ENCODE assay signal across 11 cellular contexts in genomic region chr15:101500865-101501551, GRCh38. TPM values are rescaled to one million over a fixed set of nuclear protein-coding genes. Genes with fewer than 3 reads are reported as not detected.
DNase-seq lines count a peak whose midpoint lies in the region; ATAC-seq, FAIRE-seq and TF ChIP-seq lines count a peak whose summit lies in the region.
"Had no signal": no experiment of that assay in that cellular context is flagged by ENCODE, and none has a peak within 500 bp of the region (broad histone marks: within the 10 kb centered on the region; RNA-seq: fewer than 3 reads in every experiment).

No MANE protein-coding gene starts in this region.

- H3K9ac ChIP-seq in GM23248 (no peak overlapping the region), HepG2 (ENCODE audit: insufficient read depth, low read depth, low read length) (peak overlapping the region; percentile 59), mesendoderm (ENCODE audit: low read length) (no peak overlapping the region)

- H2AFZ ChIP-seq in GM23248 (no peak overlapping the region), HepG2 (ENCODE audit: low read length) (peak overlapping the region; percentile 49)

- FAIRE-seq in A549 (lab: Jason Lieb, UNC) (no peak), HepG2 (lab: Jason Lieb, UNC) (no peak)

- TF ChIP-seq RAD21 in A549 (conservative IDR thresholded peaks at IDR 0.05 in 1 of 2, IDR thresholded peaks at IDR 0.05 in 1 of 2) (no peak), HepG2 (CRISPR knock-in tag; IDR thresholded peaks at IDR 0.05) (no peak)

- no peaks in the 10 kb centered on the region for H3F3A ChIP-seq in GM23248 (ENCODE audit: insufficient read depth)

- WGBS in A549 (ENCODE audit: missing lambda C conversion rate): 71% methylated on average over 4 of the region's 4 CpGs
- WGBS in GM23248 (ENCODE audit: low coverage in 1 of 2, low lambda C conversion rate in 2 of 2, missing lambda C conversion rate in 2 of 2), 2 experiments: 41 to 48% methylated on average over 4 of the region's 4 CpGs
- 17% methylated on average over 4 of the region's 4 CpGs for WGBS in HepG2 (ENCODE audit: low lambda C conversion rate)
- WGBS in mesendoderm (ENCODE audit: extremely low coverage, insufficient coverage, low lambda C conversion rate): no CpG with 5 or more reads among the region's 4 CpGs

- no TSS peak for BruUV-seq in HepG2 (replicated peaks; lab: Mats Ljungman, UMichigan)

- H3K4me2 ChIP-seq in A549 (peak overlapping the region; percentile 44; the same call in 2 of the 3 replicates), GM23248 (ENCODE audit: unreplicated experiment) (no peak overlapping the region), HepG2 (ENCODE audit: low read depth, low read length) (peak overlapping the region; percentile 94), mesendoderm (ENCODE audit: low read length) (no peak overlapping the region)

- no peak overlapping the region for H2AK5ac ChIP-seq in mesendoderm (ENCODE audit: low read length)

- ATAC-seq in A549: no peak
- ATAC-seq in HepG2: no peak
- no peak for ATAC-seq in GM18907 (IDR thresholded peaks at IDR 0.05; ENCODE audit: unreplicated experiment)

- peaks cover 12% of the 10 kb centered on the region for H3K27me3 ChIP-seq in GM23248 (replicated peaks; ENCODE audit: insufficient read depth)
- H3K27me3 ChIP-seq in HepG2 (ENCODE audit: control insufficient read depth in 1 of 2, insufficient read depth in 2 of 2, low read length in 2 of 2): no peaks in the 10 kb centered on the region; a peak in 1 of 5 replicates
- no peaks in the 10 kb centered on the region for H3K27me3 ChIP-seq in mesendoderm (ENCODE audit: insufficient read depth, low read length, poor library complexity)
- H3K27me3 ChIP-seq: SJSA1 had no signal

- H3K27ac ChIP-seq in A549: peak overlapping the region; percentile 51 to 54; a peak in 4 of 6 replicates
- no peak overlapping the region for H3K27ac ChIP-seq in GM23248
- H3K27ac ChIP-seq in angular gyrus (ENCODE audit: low read depth, low read length): peak overlapping the region; percentile 75
- H3K27ac ChIP-seq in HepG2 (ENCODE audit: extremely low read length, insufficient read depth, low read length): no peak overlapping the region
- H3K27ac ChIP-seq in mesendoderm (ENCODE audit: low read depth, low read length): no peak overlapping the region
- H3K27ac ChIP-seq: SJSA1 had no signal

- H3K4me3 ChIP-seq in A549 (no peak overlapping the region), GM23248 (no peak overlapping the region), HepG2 (replicated peaks in 1 of 3; ENCODE audit: insufficient read depth in 1 of 3, low read depth in 2 of 3, low read length in 3 of 3) (peak overlapping the region; percentile 53 to 73 (median 62)), mesendoderm (ENCODE audit: low read length) (no peak overlapping the region)
- H3K4me3 ChIP-seq: SJSA1 had no signal

- TF ChIP-seq EP300 in A549 (IDR thresholded peaks at IDR 0.05) (no peak), HepG2 (IDR thresholded peaks at IDR 0.05; ENCODE audit: low read depth in 2 of 2, low read length in 2 of 2) (no peak), HepG2 (CRISPR knock-in tag; IDR thresholded peaks at IDR 0.05; ENCODE audit: borderline replicate concordance) (no peak)

- H3K23ac ChIP-seq in mesendoderm (ENCODE audit: low read length): no peak overlapping the region

- H2BK5ac ChIP-seq in mesendoderm (ENCODE audit: low read length): no peak overlapping the region

- H3K9me3 ChIP-seq in A549: no peaks in the 10 kb centered on the region
- no peaks in the 10 kb centered on the region for H3K9me3 ChIP-seq in GM23248 (ENCODE audit: low read depth)
- no peaks in the 10 kb centered on the region for H3K9me3 ChIP-seq in HepG2 (ENCODE audit: low read length)
- H3K9me3 ChIP-seq: SJSA1 had no signal

- intact Hi-C loops in HepG2 (cut with micrococcal nuclease; ENCODE audit: unreplicated experiment): loop anchor here (5.0 kb wide), 1 partner anchor 76 kb away; no protein-coding TSS in a partner anchor

- DNase-seq in A549 (ENCODE audit: low read depth in 1 of 2, low spot score in 1 of 2) (no peak), GM23248 (peak; percentile 14), HepG2 (ENCODE audit: low spot score) (no peak), mesendoderm (no peak), 8988T (no peak)
- no peak for DNase-seq in activated T-cell treated with anti-CD3 and anti-CD28 coated beads, Interleukin-2, amount 50 U/mL, for 1 hour
- DNase-seq: activated gamma-delta T cell, NCI-H1105 treated with DMSO at 0.1 percent for 48 hours had no signal

- in situ Hi-C loops in GM23248 (cut with MboI): no loop called here
- in situ Hi-C loops in HepG2 (cut with HindIII; ENCODE audit: extremely low pct_ligation_motif_present, low pct_unique_long_range_greater_than_20kb): no loop called here

- no peak overlapping the region for H4K5ac ChIP-seq in mesendoderm (ENCODE audit: low read length)

- H3K36me3 ChIP-seq in GM23248 (ENCODE audit: low read depth) (no peaks in the 10 kb centered on the region), HepG2 (replicated peaks in 1 of 2; ENCODE audit: control insufficient read depth in 1 of 2, insufficient read depth in 2 of 2, low read length in 2 of 2) (no peaks in the 10 kb centered on the region), mesendoderm (ENCODE audit: control insufficient read depth, insufficient read depth, low read length) (no peaks in the 10 kb centered on the region)
- H3K36me3 ChIP-seq: SJSA1 had no signal

- no peak overlapping the region for H3K56ac ChIP-seq in mesendoderm (ENCODE audit: low read length)

- H3K4me1 ChIP-seq in A549 (0 out of 3 replicates have a peak, but pooled peaks cover 6% of the 10 kb centered on the region), GM23248 (ENCODE audit: insufficient read depth) (no peaks in the 10 kb centered on the region), HepG2 (ENCODE audit: insufficient read depth, low read length) (peaks cover 75% of the 10 kb centered on the region), mesendoderm (ENCODE audit: control insufficient read depth, low read depth, low read length) (no peaks in the 10 kb centered on the region)

- H3K9me2 ChIP-seq in GM23248 (ENCODE audit: insufficient read depth): no peaks in the 10 kb centered on the region

- H3K4ac ChIP-seq in mesendoderm (ENCODE audit: low read depth, low read length): no peak overlapping the region

- H3K18ac ChIP-seq in mesendoderm (ENCODE audit: low read length): no peak overlapping the region

- H3K79me2 ChIP-seq in GM23248 (ENCODE audit: insufficient read depth): no peaks in the 10 kb centered on the region
- peaks cover 4% of the 10 kb centered on the region for H3K79me2 ChIP-seq in HepG2 (ENCODE audit: insufficient read depth, low read length)
- no peaks in the 10 kb centered on the region for H3K79me2 ChIP-seq in mesendoderm (ENCODE audit: control insufficient read depth, insufficient read depth, low read length)

- H4K8ac ChIP-seq in mesendoderm (ENCODE audit: low read depth, low read length): no peak overlapping the region

- CTCF ChIA-PET in A549 (lab: Yijun Ruan, JAX) (interaction anchor here (0.9 to 7.0 kb wide), 40 partner anchors 8 to 231 kb away, joined by 3 to 98 read pairs (median 7); partner anchors contain the start of genes PCSK6 and SNRPA1), HepG2 (lab: Yijun Ruan, JAX; ENCODE audit: low intra/inter-chr PET ratio, low total read pairs) (interaction anchor here (1.2 to 2.7 kb wide), 3 partner anchors 61 to 201 kb away, joined by 4 to 9 read pairs (median 4); no protein-coding TSS in a partner anchor)

- TF ChIP-seq POLR2A in A549 (IDR thresholded peaks at IDR 0.05; ENCODE audit: low read length): no peak
- TF ChIP-seq POLR2A in HepG2 (IDR thresholded peaks at IDR 0.05; ENCODE audit: insufficient read depth in 1 of 2, low read depth in 2 of 2, low read length in 2 of 2): no peak

- H2BK120ac ChIP-seq in mesendoderm (ENCODE audit: low read depth, low read length): no peak overlapping the region

- H4K20me1 ChIP-seq in GM23248 (ENCODE audit: insufficient read depth) (no peaks in the 10 kb centered on the region), HepG2 (ENCODE audit: insufficient read depth, low read length) (no peaks in the 10 kb centered on the region)

- H3K79me1 ChIP-seq in mesendoderm (ENCODE audit: low read length): no peaks in the 10 kb centered on the region

- POLR2A ChIA-PET in A549 (lab: Yijun Ruan, JAX): interaction anchor here (1.2 kb wide), 1 partner anchor 212 kb away, joined by 3 read pairs; no protein-coding TSS in a partner anchor
- POLR2A ChIA-PET in HepG2 (lab: Yijun Ruan, JAX): interaction anchor here (0.9 to 3.6 kb wide), 6 partner anchors 9 to 62 kb away, joined by 3 to 33 read pairs (median 6); partner anchors contain the start of gene PCSK6

- no peak overlapping the region for H2BK15ac ChIP-seq in mesendoderm (replicated peaks; ENCODE audit: low read depth)

- no peak for TF ChIP-seq CTCF in A549 (IDR thresholded peaks at IDR 0.05)
- TF ChIP-seq CTCF in HepG2 (CRISPR knock-in tag; IDR thresholded peaks at IDR 0.05): no peak

RNA-seq across cellular contexts. Expression of gene PCSK6, which starts 11.5 kb away (rescaled TPM):
- polyA plus RNA-seq in A549 (2011; rRNA removed) (15.2 and 20.1 TPM in 2 replicates), A549 (2017; fragmentation: RNase III; extraction: RNeasy Plus Mini Kit Qiagen cat#74134 plus additional on column Dnase treatment) (10.0 to 11.1 TPM (median 10.8 TPM) in 3 replicates), GM23248 (2016; fragmentation: Nextera tagmentation; extraction: Ambion mirVana) (0.19 and 0.38 TPM in 2 replicates), HepG2 (2011; rRNA removed) (155 and 208 TPM in 2 replicates)
- polyA plus RNA-seq in A549 (2012; cell fraction: cytosol; rRNA removed): 12.2 and 16.7 TPM in 2 replicates
- polyA plus RNA-seq in A549 (2012; cell fraction: nucleus; rRNA removed): 12.2 and 21.3 TPM in 2 replicates
- polyA minus RNA-seq in A549 (2011; rRNA and poly(A)+ RNA removed): 32.2 and 37.3 TPM in 2 replicates
- not detected in 2 replicates for total RNA-seq in GM23248 (2014; rRNA removed; shearing (Covaris generic))
- total RNA-seq in HepG2 (2016; rRNA removed; fragmentation: Illumina TruSeq; extraction: Trizol): 42.5 and 56.5 TPM in 2 replicates
- 71.9 and 81.0 TPM in 2 replicates for total RNA-seq in HepG2 (2016; cell fraction: cytosol; rRNA removed; fragmentation: Illumina TruSeq; extraction: Trizol; ENCODE audit: low read depth)
- total RNA-seq in HepG2 (2016; cell fraction: insoluble cytoplasmic fraction; rRNA removed; fragmentation: Illumina TruSeq; extraction: Trizol): 34.4 and 55.2 TPM in 2 replicates
- total RNA-seq in HepG2 (2016; cell fraction: membrane; rRNA removed; fragmentation: Illumina TruSeq; extraction: Trizol): 69.6 and 77.5 TPM in 2 replicates
- 66.0 and 74.7 TPM in 2 replicates for total RNA-seq in HepG2 (2016; cell fraction: nucleus; rRNA removed; fragmentation: Illumina TruSeq; extraction: Trizol)
- 113 and 150 TPM in 2 replicates for polyA plus RNA-seq in HepG2 (2011; cell fraction: cytosol; rRNA removed)
- 207 and 256 TPM in 2 replicates for polyA plus RNA-seq in HepG2 (2011; cell fraction: nucleus; rRNA removed)
- 61.3 and 94.3 TPM in 2 replicates for polyA plus RNA-seq in HepG2 (2012)
- polyA plus RNA-seq in HepG2 (2016; cell fraction: cytosol; fragmentation: Illumina TruSeq; extraction: Trizol; ENCODE audit: low read depth): 28.0 and 30.8 TPM in 2 replicates
- polyA plus RNA-seq in HepG2 (2016; cell fraction: insoluble cytoplasmic fraction; fragmentation: Illumina TruSeq; extraction: Trizol; ENCODE audit: low read depth): 34.4 and 44.9 TPM in 2 replicates
- 53.8 and 67.9 TPM in 2 replicates for polyA plus RNA-seq in HepG2 (2016; cell fraction: membrane; fragmentation: Illumina TruSeq; extraction: Trizol; ENCODE audit: low read depth)
- 84.3 and 88.3 TPM in 2 replicates for polyA plus RNA-seq in HepG2 (2016; cell fraction: nucleus; fragmentation: Illumina TruSeq; extraction: Trizol; ENCODE audit: insufficient read depth, low read depth)
- 65.0 and 447 TPM in 2 replicates for polyA minus RNA-seq in HepG2 (2011; rRNA and poly(A)+ RNA removed; ENCODE audit: low replicate concordance)
- polyA minus RNA-seq in HepG2 (2011; cell fraction: cytosol; rRNA and poly(A)+ RNA removed): 126 and 149 TPM in 2 replicates
- 126 and 142 TPM in 2 replicates for polyA minus RNA-seq in HepG2 (2011; cell fraction: nucleus; rRNA and poly(A)+ RNA removed)
- polyA plus RNA-seq in mesendoderm (2013, experiment 1 of 2): 1.8 TPM
- 2.3 TPM for polyA plus RNA-seq in mesendoderm (2013, experiment 2 of 2)

Comparison
In these comparisons a context has a peak if more than half of its experiments do, and no peak if none do; other contexts are left out.
1. H3K27ac ChIP-seq: peak in A549 (2 of 2) and angular gyrus (single experiment); none in GM23248 (single experiment), HepG2 (single experiment) and mesendoderm (single experiment).
2. H3K4me2 ChIP-seq: peak in A549 (single experiment) and HepG2 (single experiment); none in GM23248 (single experiment) and mesendoderm (single experiment).
3. H3K4me3 ChIP-seq: peak in HepG2 (3 of 3); none in A549 (single experiment), GM23248 (single experiment) and mesendoderm (single experiment).